ENCODE assay signal across 1 cellular context in genomic region chr7:92635538-92635937, GRCh38.
TF ChIP-seq lines count a peak whose summit lies in the region.

No MANE protein-coding gene starts in this region.

TF ChIP-seq in IMR-90, 13 proteins besides CTCF, POLR2A, EP300 and RAD21 (continued from another document):
- TF ChIP-seq, protein P1, sequence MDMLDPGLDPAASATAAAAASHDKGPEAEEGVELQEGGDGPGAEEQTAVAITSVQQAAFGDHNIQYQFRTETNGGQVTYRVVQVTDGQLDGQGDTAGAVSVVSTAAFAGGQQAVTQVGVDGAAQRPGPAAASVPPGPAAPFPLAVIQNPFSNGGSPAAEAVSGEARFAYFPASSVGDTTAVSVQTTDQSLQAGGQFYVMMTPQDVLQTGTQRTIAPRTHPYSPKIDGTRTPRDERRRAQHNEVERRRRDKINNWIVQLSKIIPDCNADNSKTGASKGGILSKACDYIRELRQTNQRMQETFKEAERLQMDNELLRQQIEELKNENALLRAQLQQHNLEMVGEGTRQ (IDR thresholded peaks at IDR 0.05; ENCODE audit: low read depth, low read length) = no peak
